Comparison of ENCODE assay signal across 15 cellular contexts in genomic region chr6:56752009-56752408, GRCh38.
DNase-seq lines count a peak whose midpoint lies in the region; ATAC-seq and TF ChIP-seq lines count a peak whose summit lies in the region.
"Had no signal": no experiment of that assay in that cellular context is flagged by ENCODE, and none has a peak within 500 bp of the region (broad histone marks: within the 10 kb centered on the region; RNA-seq: fewer than 3 reads in every experiment).

No MANE protein-coding gene starts in this region.

- H2AFZ ChIP-seq in SK-N-SH (ENCODE audit: low read depth): no peak overlapping the region

- H3K4me1 ChIP-seq in SK-N-SH (ENCODE audit: control insufficient read depth in 1 of 2, insufficient read depth in 2 of 2, low read depth in 1 of 2, low read length in 1 of 2) (peaks cover 14 to 79% of the 10 kb centered on the region in 2 experiments), thoracic aorta (ENCODE audit: control insufficient read depth in 1 of 2, low read depth in 2 of 2) (peaks cover 50 to 78% of the 10 kb centered on the region in 2 donors)

- TF ChIP-seq CTCF in SK-N-SH (IDR thresholded peaks at IDR 0.05): no peak
- no peak for TF ChIP-seq CTCF in foreskin fibroblast (IDR thresholded peaks at IDR 0.05; ENCODE audit: low read depth, low read length)
- TF ChIP-seq CTCF in thoracic aorta (IDR thresholded peaks at IDR 0.05): no peak

- H4K20me1 ChIP-seq in SK-N-SH (ENCODE audit: insufficient read depth): peaks cover 27% of the 10 kb centered on the region

- no peak for TF ChIP-seq EP300 in SK-N-SH (IDR thresholded peaks at IDR 0.05; ENCODE audit: borderline replicate concordance in 1 of 2, low read depth in 1 of 2, low read length in 1 of 2)

- ATAC-seq in thoracic aorta (ENCODE audit: insufficient number of reproducible peaks, low FRiP score, low read depth): peak; percentile 65
- no peak for ATAC-seq in HG03196 (IDR thresholded peaks at IDR 0.05; ENCODE audit: unreplicated experiment)
- no peak for ATAC-seq in HG03095 (IDR thresholded peaks at IDR 0.05; ENCODE audit: unreplicated experiment)
- ATAC-seq: activated T-cell treated with anti-CD3 and anti-CD28 coated beads, Interleukin-2, amount 50 U/mL, for 72 hours; gastroesophageal sphincter had no signal

- DNase-seq in NCI-H82 (lab: John Stamatoyannopoulos, UW) (peak; percentile 24), NCI-H82 treated with DMSO at 0.1 percent for 48 hours (lab: John Stamatoyannopoulos, UW; ENCODE audit: unreplicated experiment) (no peak), SK-N-SH (no peak), foreskin fibroblast (peak; percentile 65 to 77), thoracic aorta (ENCODE audit: low spot score) (no peak), ureter (ENCODE audit: low spot score) (no peak)
- DNase-seq: activated CD4-positive, CD25-positive, alpha-beta regulatory T cell; activated T-cell treated with anti-CD3 and anti-CD28 coated beads, Interleukin-2, amount 50 U/mL, for 72 hours; AML-193; central memory CD4-positive, alpha-beta T cell; NCI-H1436 treated with DMSO at 0.1 percent for 48 hours; right cardiac atrium had no signal

- CTCF ChIA-PET in SK-N-SH (lab: Yijun Ruan, JAX): interaction anchor here (0.9 to 1.6 kb wide), 3 partner anchors 22 to 100 kb away, joined by 3 to 5 read pairs (median 4); no protein-coding TSS in a partner anchor

- POLR2A ChIA-PET in SK-N-SH (lab: Yijun Ruan, JAX): no interaction called here

- H3K27me3 ChIP-seq in SK-N-SH (ENCODE audit: insufficient read depth) (no peaks in the 10 kb centered on the region), thoracic aorta (replicated peaks; ENCODE audit: insufficient read depth) (no peaks in the 10 kb centered on the region)
- H3K27me3 ChIP-seq: gastroesophageal sphincter had no signal

- H3K4me3 ChIP-seq in SK-N-SH (ENCODE audit: low read depth in 2 of 2, low read length in 1 of 2): no peak overlapping the region
- no peak overlapping the region for H3K4me3 ChIP-seq in foreskin fibroblast (ENCODE audit: low read depth in 1 of 2, low read length in 2 of 2)
- H3K4me3 ChIP-seq in thoracic aorta: no peak overlapping the region
- H3K4me3 ChIP-seq: gastroesophageal sphincter had no signal

- H3K79me2 ChIP-seq in SK-N-SH (ENCODE audit: insufficient read depth): peaks cover 99% of the 10 kb centered on the region

- no peak for TF ChIP-seq RAD21 in SK-N-SH (IDR thresholded peaks at IDR 0.05; ENCODE audit: low read length)

- H3K27ac ChIP-seq in SK-N-SH (ENCODE audit: low read depth in 2 of 2, low read length in 1 of 2): 0 out of 4 replicates have a peak overlapping the region, but pooled peaks of 1 of the 2 experiments have one; percentile 20
- H3K27ac ChIP-seq in thoracic aorta: no peak overlapping the region
- H3K27ac ChIP-seq: gastroesophageal sphincter had no signal

- no peak overlapping the region for H3K9ac ChIP-seq in SK-N-SH

- no peak overlapping the region for H3K4me2 ChIP-seq in SK-N-SH

- peaks cover 46% of the 10 kb centered on the region for H3F3A ChIP-seq in SK-N-SH (replicated peaks; ENCODE audit: insufficient read depth)

- H3K9me3 ChIP-seq in SK-N-SH: no peaks in the 10 kb centered on the region
- no peaks in the 10 kb centered on the region for H3K9me3 ChIP-seq in thoracic aorta
- H3K9me3 ChIP-seq: gastroesophageal sphincter had no signal

- H3K9me2 ChIP-seq in SK-N-SH: no peaks in the 10 kb centered on the region

- H3K36me3 ChIP-seq in SK-N-SH (replicated peaks in 1 of 2; ENCODE audit: control insufficient read depth in 1 of 2, insufficient read depth in 2 of 2, low read length in 1 of 2): peaks cover 0 to 10% of the 10 kb centered on the region in 2 experiments
- no peaks in the 10 kb centered on the region for H3K36me3 ChIP-seq in thoracic aorta
- H3K36me3 ChIP-seq: gastroesophageal sphincter had no signal

TF ChIP-seq in SK-N-SH, 30 proteins besides CTCF, POLR2A, EP300 and RAD21:
- no peak for TF ChIP-seq RFX5 (IDR thresholded peaks at IDR 0.05; ENCODE audit: low read length)
- TF ChIP-seq FOSL2 (IDR thresholded peaks at IDR 0.05; ENCODE audit: borderline replicate concordance, low read depth): peak; percentile 74

Comparison
In these comparisons a context has a peak if more than half of its experiments do, and no peak if none do; other contexts are left out.
1. DNase-seq: peak in NCI-H82 (single experiment) and foreskin fibroblast (2 of 2); none in NCI-H82 treated with DMSO at 0.1 percent for 48 hours (single experiment), SK-N-SH (single experiment), thoracic aorta (single experiment) and ureter (single experiment).